In genomic region chr3:127193775-127194174, GRCh38 we compare ENCODE assay signal across 3 cellular contexts. TPM values are rescaled to one million over a fixed set of nuclear protein-coding genes. Genes with fewer than 3 reads are reported as not detected.
"Had no signal": no experiment of that assay in that cellular context is flagged by ENCODE, and none has a peak within 500 bp of the region (broad histone marks: within the 10 kb centered on the region; RNA-seq: fewer than 3 reads in every experiment).

No MANE protein-coding gene starts in this region.

- DNase-seq: GDM1, GF-D8 had no signal

- H3K4me3 ChIP-seq: GM12878 had no signal

- ATAC-seq: GM12878 had no signal

RNA-seq across cellular contexts. Expression of gene PRR23E, which starts 0.8 kb away (rescaled TPM):
- polyA plus RNA-seq: GM12878 had no signal
